In the genomic region with DNA sequence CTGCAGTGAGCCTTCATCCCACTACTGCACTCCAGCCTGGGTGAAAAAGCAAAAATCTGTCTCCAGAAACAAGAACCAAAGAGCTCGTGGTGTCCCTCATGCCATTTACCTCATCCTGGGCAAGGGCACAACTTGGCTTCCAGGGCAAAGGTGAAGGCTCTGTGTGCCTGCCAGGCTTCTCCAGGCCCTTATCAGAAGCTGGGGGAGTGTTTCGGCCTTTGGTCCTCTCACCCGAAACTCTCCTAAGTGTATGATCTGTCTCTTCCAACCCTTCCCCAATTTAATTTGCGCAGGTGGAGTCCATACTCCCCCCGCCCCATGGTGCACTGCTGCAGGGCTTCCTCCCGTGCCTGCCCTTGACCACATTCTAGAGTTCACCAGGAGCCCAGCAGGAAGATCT, we compare ENCODE assay signal across 8 cellular contexts. TPM values are rescaled to one million over a fixed set of nuclear protein-coding genes. Genes with fewer than 3 reads are reported as not detected.
DNase-seq lines count a peak whose midpoint lies in the region; ATAC-seq and TF ChIP-seq lines count a peak whose summit lies in the region.
"Had no signal": no experiment of that assay in that cellular context is flagged by ENCODE, and none has a peak within 500 bp of the region (broad histone marks: within the 10 kb centered on the region; RNA-seq: fewer than 3 reads in every experiment).

No MANE protein-coding gene starts in this region.

- H2BK120ac ChIP-seq in mesenchymal stem cell (ENCODE audit: low read depth, low read length), result no peak overlapping the region

- H2BK15ac ChIP-seq in mesenchymal stem cell (ENCODE audit: low read depth, poor library complexity, severe bottlenecking), result no peak overlapping the region

- H2BK5ac ChIP-seq in mesenchymal stem cell (ENCODE audit: low read depth, low read length, poor library complexity, severe bottlenecking), result no peak overlapping the region

- no peak overlapping the region for H3K4me3 ChIP-seq in CD8-positive, alpha-beta T cell (ENCODE audit: low read depth, low read length)
- H3K4me3 ChIP-seq in mesenchymal stem cell (ENCODE audit: insufficient read depth in 1 of 2, low read depth in 1 of 2, low read length in 2 of 2) (peak overlapping the region in 1 of 2 experiments; percentile 99), lower leg skin (ENCODE audit: low read depth, poor library complexity, severe bottlenecking) (no peak overlapping the region)

- no peaks in the 10 kb centered on the region for H3K27me3 Mint-ChIP-seq in CD8-positive, alpha-beta T cell (ENCODE audit: low read depth)
- no peaks in the 10 kb centered on the region for H3K27me3 Mint-ChIP-seq in activated naive CD8-positive, alpha-beta T cell treated with anti-CD3 and anti-CD28 coated beads for 36 hours

- no peak for TF ChIP-seq CTCF in CD8-positive, alpha-beta T cell (IDR thresholded peaks at IDR 0.05)
- TF ChIP-seq CTCF in lower leg skin (IDR thresholded peaks at IDR 0.05), result no peak

- H3K27me3 ChIP-seq in CD8-positive, alpha-beta T cell (ENCODE audit: insufficient read depth, low read length), result no peaks in the 10 kb centered on the region
- no peaks in the 10 kb centered on the region for H3K27me3 ChIP-seq in mesenchymal stem cell (ENCODE audit: control insufficient read depth in 1 of 2, insufficient read depth in 1 of 2, low read length in 2 of 2)
- H3K27me3 ChIP-seq: upper lobe of right lung had no signal

- DNase-seq in CD8-positive, alpha-beta T cell, result no peak
- DNase-seq in activated naive CD8-positive, alpha-beta T cell treated with anti-CD3 and anti-CD28 coated beads for 36 hours, result no peak
- DNase-seq in mesenchymal stem cell (no peak), lower leg skin (ENCODE audit: low spot score in 2 of 2) (no peak)
- DNase-seq: upper lobe of right lung had no signal

- H2BK12ac ChIP-seq in mesenchymal stem cell (ENCODE audit: low read length in 2 of 2), result no peak overlapping the region

- no peak overlapping the region for H3K4me2 ChIP-seq in mesenchymal stem cell (ENCODE audit: low read length, poor library complexity, severe bottlenecking)

- H3K9ac ChIP-seq in mesenchymal stem cell (ENCODE audit: low read length), result peak overlapping the region; percentile 100

- no peak for ATAC-seq in CD8-positive, alpha-beta T cell
- ATAC-seq in HG02884 (IDR thresholded peaks at IDR 0.05; ENCODE audit: unreplicated experiment) (no peak), GM19452 (IDR thresholded peaks at IDR 0.05; ENCODE audit: unreplicated experiment) (no peak)
- ATAC-seq: upper lobe of right lung had no signal

- intact Hi-C loops in CD8-positive, alpha-beta T cell (cut with DNase I, micrococcal nuclease), result no loop called here
- intact Hi-C loops in lower leg skin (cut with DNase I; ENCODE audit: low total_unique reads), result no loop called here

- H3K4me3 Mint-ChIP-seq in CD8-positive, alpha-beta T cell, result peak overlapping the region; percentile 97
- H3K4me3 Mint-ChIP-seq in activated naive CD8-positive, alpha-beta T cell treated with anti-CD3 and anti-CD28 coated beads for 36 hours, result peak overlapping the region; percentile 32

- H3K9me3 Mint-ChIP-seq in CD8-positive, alpha-beta T cell, result no peaks in the 10 kb centered on the region
- no peaks in the 10 kb centered on the region for H3K9me3 Mint-ChIP-seq in activated naive CD8-positive, alpha-beta T cell treated with anti-CD3 and anti-CD28 coated beads for 36 hours

- peaks cover 70% of the 10 kb centered on the region for H3K36me3 Mint-ChIP-seq in CD8-positive, alpha-beta T cell
- H3K36me3 Mint-ChIP-seq in activated naive CD8-positive, alpha-beta T cell treated with anti-CD3 and anti-CD28 coated beads for 36 hours, result peaks cover 30% of the 10 kb centered on the region

- H3K79me1 ChIP-seq in mesenchymal stem cell (replicated peaks; ENCODE audit: low read length, poor library complexity, severe bottlenecking), result peaks cover 42% of the 10 kb centered on the region

- 100% methylated on average over 6 of the region's 6 CpGs for WGBS in mesenchymal stem cell
- WGBS in lower leg skin, 2 donors, result 74 to 78% methylated on average over 6 of the region's 6 CpGs

- no peak overlapping the region for H4K91ac ChIP-seq in mesenchymal stem cell (ENCODE audit: low read length)

- TF ChIP-seq POLR2A in lower leg skin (IDR thresholded peaks at IDR 0.05), result no peak

- POLR2A ChIA-PET in CD8-positive, alpha-beta T cell (lab: Charles Lee), result no interaction called here

- H3K4ac ChIP-seq in mesenchymal stem cell (ENCODE audit: low read depth in 1 of 2, low read length in 2 of 2), result no peak overlapping the region

- CTCF ChIA-PET in CD8-positive, alpha-beta T cell (lab: Charles Lee), result no interaction called here

- H2AK5ac ChIP-seq in mesenchymal stem cell (ENCODE audit: low read length, severe bottlenecking), result no peak overlapping the region

- peaks cover 36% of the 10 kb centered on the region for H3K4me1 ChIP-seq in CD8-positive, alpha-beta T cell (ENCODE audit: insufficient read depth, low read length)
- H3K4me1 ChIP-seq in mesenchymal stem cell (ENCODE audit: control insufficient read depth, insufficient read depth, low read depth, low read length), result peaks cover 25% of the 10 kb centered on the region

- no peak overlapping the region for H3K27ac ChIP-seq in CD8-positive, alpha-beta T cell (ENCODE audit: low read depth, low read length)
- no peak overlapping the region for H3K27ac ChIP-seq in mesenchymal stem cell (ENCODE audit: low read length, poor library complexity, severe bottlenecking)
- H3K27ac ChIP-seq: upper lobe of right lung had no signal

- peak overlapping the region; percentile 37 for H3K27ac Mint-ChIP-seq in CD8-positive, alpha-beta T cell
- peak overlapping the region; percentile 12 for H3K27ac Mint-ChIP-seq in activated naive CD8-positive, alpha-beta T cell treated with anti-CD3 and anti-CD28 coated beads for 36 hours

- H3K4me1 Mint-ChIP-seq in CD8-positive, alpha-beta T cell (ENCODE audit: low read depth), result peaks cover 57% of the 10 kb centered on the region
- H3K4me1 Mint-ChIP-seq in activated naive CD8-positive, alpha-beta T cell treated with anti-CD3 and anti-CD28 coated beads for 36 hours, result peaks cover 38% of the 10 kb centered on the region

- no peak overlapping the region for H4K8ac ChIP-seq in mesenchymal stem cell (ENCODE audit: low read length)

- H3K23ac ChIP-seq in mesenchymal stem cell (ENCODE audit: low read length in 2 of 2), result no peak overlapping the region

- no peaks in the 10 kb centered on the region for H3K36me3 ChIP-seq in CD8-positive, alpha-beta T cell (ENCODE audit: insufficient read depth, low read length)
- H3K36me3 ChIP-seq in mesenchymal stem cell (ENCODE audit: control insufficient read depth in 1 of 2, insufficient read depth in 2 of 2, low read depth in 1 of 2, low read length in 2 of 2), result peaks cover 47 to 60% of the 10 kb centered on the region in 2 experiments

- H3K14ac ChIP-seq in mesenchymal stem cell (ENCODE audit: low read length in 2 of 2), result no peak overlapping the region

- H2AFZ ChIP-seq in mesenchymal stem cell (ENCODE audit: low read depth, low read length), result no peak overlapping the region

- H3K18ac ChIP-seq in mesenchymal stem cell (ENCODE audit: low read depth in 1 of 2, low read length in 2 of 2), result no peak overlapping the region

- no peaks in the 10 kb centered on the region for H3K9me3 ChIP-seq in CD8-positive, alpha-beta T cell (ENCODE audit: low read length)
- no peaks in the 10 kb centered on the region for H3K9me3 ChIP-seq in mesenchymal stem cell (ENCODE audit: control insufficient read depth, low read length)
- H3K9me3 ChIP-seq: upper lobe of right lung had no signal

RNA-seq across cellular contexts. Expression of a gene that starts 1.1 kb away (rescaled TPM):
- 10 to 100 TPM; 62.9 to 67.0 TPM for total RNA-seq in CD8-positive, alpha-beta T cell
- 10 to 100 TPM; 23.3 to 24.9 TPM for total RNA-seq in activated naive CD8-positive, alpha-beta T cell treated with anti-CD3 and anti-CD28 coated beads for 36 hours
- 27.4 TPM for polyA plus RNA-seq in mesenchymal stem cell (2013, experiment 1 of 2)
- 27.4 TPM for polyA plus RNA-seq in mesenchymal stem cell (2013, experiment 2 of 2)
- 10 to 100 TPM; 37.4 to 90.2 (median 50.2) TPM for total RNA-seq in lower leg skin

RNA-seq across cellular contexts. Expression of a gene that starts 2.3 kb away (rescaled TPM):
- total RNA-seq in CD8-positive, alpha-beta T cell, result 10 to 100 TPM; 55.0 to 58.2 TPM
- total RNA-seq in activated naive CD8-positive, alpha-beta T cell treated with anti-CD3 and anti-CD28 coated beads for 36 hours, result 100 to 1,000 TPM; 152 to 153 TPM
- 110 TPM for polyA plus RNA-seq in mesenchymal stem cell (2013, experiment 1 of 2)
- polyA plus RNA-seq in mesenchymal stem cell (2013, experiment 2 of 2), result 117 TPM
- total RNA-seq in lower leg skin, result 10 to 100 TPM; 39.3 to 60.3 (median 55.4) TPM

RNA-seq across cellular contexts. Expression of a gene that starts 11.1 kb away (rescaled TPM):
- total RNA-seq in CD8-positive, alpha-beta T cell, result under 1 TPM; 0.67 to 0.76 TPM
- total RNA-seq in activated naive CD8-positive, alpha-beta T cell treated with anti-CD3 and anti-CD28 coated beads for 36 hours, result under 1 TPM; 0.20 to 0.33 TPM
- polyA plus RNA-seq in mesenchymal stem cell (2013, experiment 1 of 2), result 6.9 TPM
- 7.7 TPM for polyA plus RNA-seq in mesenchymal stem cell (2013, experiment 2 of 2)
- total RNA-seq in lower leg skin, result 10 to 100 TPM in 2 of 4 donors, 1 to 10 TPM in 2; 5.9 to 34.3 (median 17.4) TPM

RNA-seq across cellular contexts. Expression of a gene that starts 17.8 kb away (rescaled TPM):
- not detected for total RNA-seq in CD8-positive, alpha-beta T cell
- not detected for total RNA-seq in activated naive CD8-positive, alpha-beta T cell treated with anti-CD3 and anti-CD28 coated beads for 36 hours
- polyA plus RNA-seq in mesenchymal stem cell (2013, experiment 1 of 2), result not detected
- not detected for polyA plus RNA-seq in mesenchymal stem cell (2013, experiment 2 of 2)
- under 1 TPM in 2 of 4 donors, not detected in 2; 0.10 to 0.58 TPM for total RNA-seq in lower leg skin
- total RNA-seq: activated CD8-positive, alpha-beta memory T cell treated with anti-CD3 and anti-CD28 coated beads for 36 hours; upper lobe of right lung had no signal

RNA-seq across cellular contexts. Expression of a gene that starts 24.6 kb away (rescaled TPM):
- 1 to 10 TPM in 1 of 2 experiments, under 1 TPM in 1; 0.71 to 1.2 TPM for total RNA-seq in CD8-positive, alpha-beta T cell
- under 1 TPM; 0.43 to 0.80 TPM for total RNA-seq in activated naive CD8-positive, alpha-beta T cell treated with anti-CD3 and anti-CD28 coated beads for 36 hours
- polyA plus RNA-seq in mesenchymal stem cell (2013, experiment 1 of 2), result 0.07 TPM
- 0.01 TPM for polyA plus RNA-seq in mesenchymal stem cell (2013, experiment 2 of 2)
- 1 to 10 TPM in 3 of 4 donors, under 1 TPM in 1; 0.59 to 1.3 (median 1.2) TPM for total RNA-seq in lower leg skin
